In genomic region chr4:1307951-1308735, GRCh38 we compare ENCODE assay signal across 1 cellular context.
A peak's percentile ranks its signal among the peaks of the same experiment; 100 is the strongest.
TF ChIP-seq lines count a peak whose summit lies in the region.

No MANE protein-coding gene starts in this region.

TF ChIP-seq in K562, 482 proteins besides CTCF, POLR2A, EP300 and RAD21:
- no peak for TF ChIP-seq DIDO1 (tag; IDR thresholded peaks at IDR 0.05; ENCODE audit: low read depth)
- no peak for TF ChIP-seq ZNF24 (IDR thresholded peaks at IDR 0.05)
- TF ChIP-seq GABPA (tag; conservative IDR thresholded peaks at IDR 0.05; ENCODE audit: low read depth) = no peak
- TF ChIP-seq PYGO2 (tag; IDR thresholded peaks at IDR 0.05) = no peak
- no peak for TF ChIP-seq MBD1 (CRISPR knock-in tag; IDR thresholded peaks at IDR 0.05)
- TF ChIP-seq POLR2G (IDR thresholded peaks at IDR 0.05; ENCODE audit: low read depth, low read length) = peak; percentile 59
- no peak for TF ChIP-seq ZC3H11A (IDR thresholded peaks at IDR 0.05; ENCODE audit: low read depth, low read length)
- no peak for TF ChIP-seq RAD51 (IDR thresholded peaks at IDR 0.05; ENCODE audit: borderline replicate concordance, low read depth)
- no peak for TF ChIP-seq FOXP4 (CRISPR knock-in tag; IDR thresholded peaks at IDR 0.05; ENCODE audit: borderline replicate concordance)
- TF ChIP-seq GTF2A2 (tag; IDR thresholded peaks at IDR 0.05) = no peak
- TF ChIP-seq JUND (IDR thresholded peaks at IDR 0.05; ENCODE audit: borderline replicate concordance, low read depth, low read length) = no peak
- no peak for TF ChIP-seq JUND (tag; IDR thresholded peaks at IDR 0.05; ENCODE audit: borderline replicate concordance, low read depth, low read length)
- TF ChIP-seq CHD7 (IDR thresholded peaks at IDR 0.05; ENCODE audit: low read depth, low read length) = no peak
- 0 out of 2 replicates have a peak, but pooled peaks have one; percentile 28 for TF ChIP-seq POLR2AphosphoS5 (IDR thresholded peaks at IDR 0.05; ENCODE audit: control insufficient read depth, insufficient read depth, low read depth, low read length)
- no peak for TF ChIP-seq ZNF134 (CRISPR knock-in tag; conservative IDR thresholded peaks at IDR 0.05)
- TF ChIP-seq NRF1 (conservative IDR thresholded peaks at IDR 0.05 in 1 of 2, IDR thresholded peaks at IDR 0.05 in 1 of 2) = no peak
- no peak for TF ChIP-seq DMBX1 (CRISPR knock-in tag; IDR thresholded peaks at IDR 0.05; ENCODE audit: borderline replicate concordance)
